In the genomic region with DNA sequence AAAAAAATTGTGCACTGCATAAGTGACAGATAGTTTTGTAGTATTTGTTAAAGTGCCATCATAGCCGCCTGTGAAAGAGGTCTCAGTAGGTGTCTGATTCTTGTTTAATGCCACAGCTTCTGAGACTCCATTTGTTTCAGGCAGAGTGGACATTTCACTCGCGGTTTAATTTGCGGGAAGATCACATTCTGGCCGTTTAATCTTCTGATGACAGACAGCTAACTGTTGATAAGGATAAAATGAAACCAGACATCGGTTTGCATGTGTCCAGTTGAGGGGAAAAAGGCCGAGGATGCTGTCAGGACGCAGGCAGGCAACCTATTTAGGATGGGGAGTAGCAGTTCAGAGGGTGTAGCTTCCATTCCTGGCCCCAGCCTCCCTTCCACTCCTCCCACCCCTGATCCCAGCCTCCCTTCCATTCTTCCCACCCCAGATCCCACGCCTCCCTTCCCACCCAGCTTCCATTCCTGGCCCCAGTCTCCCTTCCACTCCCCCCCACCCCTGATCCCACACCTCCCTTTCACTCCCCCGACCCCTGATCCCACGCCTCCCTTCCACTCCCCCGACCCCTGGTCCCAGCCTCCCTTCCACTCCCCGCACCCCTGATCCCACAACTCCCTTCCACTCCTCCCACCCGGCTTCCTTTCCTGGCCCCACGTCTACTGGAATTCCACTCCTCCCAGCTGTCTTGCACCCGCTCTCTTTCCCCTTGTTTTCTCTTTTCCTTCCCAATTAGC, we compare ENCODE assay signal across 19 cellular contexts. TPM values are rescaled to one million over a fixed set of nuclear protein-coding genes. Genes with fewer than 3 reads are reported as not detected.
DNase-seq lines count a peak whose midpoint lies in the region; ATAC-seq, FAIRE-seq and TF ChIP-seq lines count a peak whose summit lies in the region.
"Had no signal": no experiment of that assay in that cellular context is flagged by ENCODE, and none has a peak within 500 bp of the region (broad histone marks: within the 10 kb centered on the region; RNA-seq: fewer than 3 reads in every experiment).

No MANE protein-coding gene starts in this region.

- BruUV-seq in K562 (replicated peaks; lab: Mats Ljungman, UMichigan), result no TSS peak
- no TSS peak for BruUV-seq in HepG2 (replicated peaks; lab: Mats Ljungman, UMichigan)

- WGBS in K562 (ENCODE audit: insufficient coverage, low coverage, missing lambda C conversion rate), result 4% methylated on average over 8 of the region's 16 CpGs
- WGBS in HepG2 (ENCODE audit: low lambda C conversion rate), result 86% methylated on average over 16 of the region's 16 CpGs

- H3K27me3 ChIP-seq in K562 (ENCODE audit: control insufficient read depth in 2 of 2, insufficient read depth in 2 of 2, low read length in 2 of 2), result no peaks in the 10 kb centered on the region
- no peaks in the 10 kb centered on the region for H3K27me3 ChIP-seq in HepG2 (ENCODE audit: control insufficient read depth in 1 of 2, insufficient read depth in 2 of 2, low read length in 2 of 2)
- H3K27me3 ChIP-seq in MG63, result no peaks in the 10 kb centered on the region
- H3K27me3 ChIP-seq: body of pancreas, SJSA1 had no signal

- H3K9ac ChIP-seq in K562 (ENCODE audit: insufficient read depth in 1 of 2, low read depth in 2 of 2, low read length in 2 of 2) (no peak overlapping the region; a peak in 1 of 4 replicates), HepG2 (ENCODE audit: insufficient read depth, low read depth, low read length) (no peak overlapping the region)

- TF ChIP-seq POLR2A in K562 (conservative IDR thresholded peaks at IDR 0.05), result no peak
- no peak for TF ChIP-seq POLR2A in HepG2 (IDR thresholded peaks at IDR 0.05; ENCODE audit: insufficient read depth in 1 of 2, low read depth in 2 of 2, low read length in 2 of 2)

- H2AFZ ChIP-seq in K562 (ENCODE audit: low read depth, low read length) (no peak overlapping the region), HepG2 (ENCODE audit: low read length) (no peak overlapping the region)

- H3K9me3 Mint-ChIP-seq in stimulated activated memory B cell treated with anti-CD40 and anti-IgM and Interleukin-4, amounts not matched to agents 10 μg/mL and 1 μg/mL and 100 μg/mL, for 72 hours, result peaks cover 2% of the 10 kb centered on the region
- H3K9me3 Mint-ChIP-seq: activated CD4-positive, alpha-beta T cell treated with anti-CD3 and anti-CD28 coated beads, Interleukin-2, amount 10 ng/mL, durations not matched to agents 24 days and 14 days; activated naive CD4-positive, alpha-beta T cell treated with anti-CD3 and anti-CD28 coated beads, Interleukin-2, amount 10 ng/mL, durations not matched to agents 7 days and 5 days; dendritic cell treated with granulocyte-macrophage colony-stimulating factor and Interleukin-4, amounts not matched to agents 40 ng/mL and 50 ng/mL, for 4 days; stimulated activated naive CD8-positive, alpha-beta T cell treated with anti-CD3 and anti-CD28 coated beads, Interleukin-15, Interleukin-2, amounts not matched to agents 100 ng/mL and 50 ng/mL, for 24 hours had no signal

- peaks cover 39 to 58% of the 10 kb centered on the region in 2 experiments for H3K4me1 ChIP-seq in K562 (replicated peaks in 1 of 2; ENCODE audit: control insufficient read depth in 2 of 2, insufficient read depth in 2 of 2, low read length in 2 of 2)
- peaks cover 73% of the 10 kb centered on the region for H3K4me1 ChIP-seq in HepG2 (ENCODE audit: insufficient read depth, low read length)

- TF ChIP-seq CTCF in K562 (IDR thresholded peaks at IDR 0.05 in 2 of 3, conservative IDR thresholded peaks at IDR 0.05 in 1 of 3; ENCODE audit: insufficient read depth in 2 of 3, low read depth in 1 of 3, low read length in 3 of 3) (no peak), HepG2 (CRISPR knock-in tag; IDR thresholded peaks at IDR 0.05) (no peak)

- H3K4me2 ChIP-seq in K562 (ENCODE audit: insufficient read depth, low read length), result peak overlapping the region; percentile 18; the same call in 1 of the 2 replicates
- no peak overlapping the region for H3K4me2 ChIP-seq in HepG2 (ENCODE audit: low read depth, low read length)

- peaks cover 11% of the 10 kb centered on the region for H3K9me1 ChIP-seq in K562 (ENCODE audit: control insufficient read depth, insufficient read depth, low read length)

- POLR2A ChIA-PET in K562 (lab: Yijun Ruan, JAX), result no interaction called here
- POLR2A ChIA-PET in HepG2 (lab: Yijun Ruan, JAX), result no interaction called here

- H3K27me3 Mint-ChIP-seq in stimulated activated memory B cell treated with anti-CD40 and anti-IgM and Interleukin-4, amounts not matched to agents 10 μg/mL and 1 μg/mL and 100 μg/mL, for 72 hours, result no peaks in the 10 kb centered on the region
- H3K27me3 Mint-ChIP-seq: activated CD4-positive, alpha-beta T cell treated with anti-CD3 and anti-CD28 coated beads, Interleukin-2, amount 10 ng/mL, durations not matched to agents 24 days and 14 days; activated naive CD4-positive, alpha-beta T cell treated with anti-CD3 and anti-CD28 coated beads, Interleukin-2, amount 10 ng/mL, durations not matched to agents 7 days and 5 days; dendritic cell treated with granulocyte-macrophage colony-stimulating factor and Interleukin-4, amounts not matched to agents 40 ng/mL and 50 ng/mL, for 4 days; stimulated activated naive CD8-positive, alpha-beta T cell treated with anti-CD3 and anti-CD28 coated beads, Interleukin-15, Interleukin-2, amounts not matched to agents 100 ng/mL and 50 ng/mL, for 24 hours had no signal

- CTCF ChIA-PET in K562 (lab: Yijun Ruan, JAX; ENCODE audit: low intra/inter-chr PET ratio), result no interaction called here
- CTCF ChIA-PET in HepG2 (lab: Yijun Ruan, JAX; ENCODE audit: low intra/inter-chr PET ratio, low total read pairs), result no interaction called here

- H3K27ac ChIP-seq in K562 (ENCODE audit: extremely low read depth, low read depth, low read length) (no peak overlapping the region; the same call in 2 of the 3 replicates), HepG2 (ENCODE audit: extremely low read length, insufficient read depth, low read length) (peak overlapping the region; percentile 62)
- H3K27ac ChIP-seq: body of pancreas, SJSA1 had no signal

- peaks cover 25% of the 10 kb centered on the region for H3K36me3 Mint-ChIP-seq in stimulated activated memory B cell treated with anti-CD40 and anti-IgM and Interleukin-4, amounts not matched to agents 10 μg/mL and 1 μg/mL and 100 μg/mL, for 72 hours

- TF ChIP-seq EP300 in K562 (IDR thresholded peaks at IDR 0.05; ENCODE audit: low read length) (0 out of 2 replicates have a peak, but pooled peaks have one; percentile 44), HepG2 (IDR thresholded peaks at IDR 0.05; ENCODE audit: low read depth in 2 of 2, low read length in 2 of 2) (no peak), HepG2 (CRISPR knock-in tag; IDR thresholded peaks at IDR 0.05; ENCODE audit: borderline replicate concordance) (no peak)

- TF ChIP-seq RAD21 in K562 (CRISPR knock-in tag; conservative IDR thresholded peaks at IDR 0.05 in 1 of 2, IDR thresholded peaks at IDR 0.05 in 1 of 2), result no peak
- no peak for TF ChIP-seq RAD21 in HepG2 (CRISPR knock-in tag; IDR thresholded peaks at IDR 0.05)

- intact Hi-C loops in K562 (cut with micrococcal nuclease), result no loop called here
- intact Hi-C loops in HepG2 (cut with micrococcal nuclease; ENCODE audit: unreplicated experiment), result no loop called here

- FAIRE-seq in K562 (lab: Jason Lieb, UNC), result peak; percentile 59
- FAIRE-seq in HepG2 (lab: Jason Lieb, UNC), result no peak

- H3K4me1 Mint-ChIP-seq in stimulated activated memory B cell treated with anti-CD40 and anti-IgM and Interleukin-4, amounts not matched to agents 10 μg/mL and 1 μg/mL and 100 μg/mL, for 72 hours, result peaks cover 60% of the 10 kb centered on the region

- in situ Hi-C loops in K562 (cut with MboI) (no loop called here), HepG2 (cut with HindIII; ENCODE audit: extremely low pct_ligation_motif_present, low pct_unique_long_range_greater_than_20kb) (no loop called here)

- peak overlapping the region; percentile 48 for H3K27ac Mint-ChIP-seq in stimulated activated memory B cell treated with anti-CD40 and anti-IgM and Interleukin-4, amounts not matched to agents 10 μg/mL and 1 μg/mL and 100 μg/mL, for 72 hours
- H3K27ac Mint-ChIP-seq: activated CD4-positive, alpha-beta T cell treated with anti-CD3 and anti-CD28 coated beads, Interleukin-2, amount 10 ng/mL, durations not matched to agents 24 days and 14 days; activated naive CD4-positive, alpha-beta T cell treated with anti-CD3 and anti-CD28 coated beads, Interleukin-2, amount 10 ng/mL, durations not matched to agents 7 days and 5 days; dendritic cell treated with granulocyte-macrophage colony-stimulating factor and Interleukin-4, amounts not matched to agents 40 ng/mL and 50 ng/mL, for 4 days; stimulated activated naive CD8-positive, alpha-beta T cell treated with anti-CD3 and anti-CD28 coated beads, Interleukin-15, Interleukin-2, amounts not matched to agents 100 ng/mL and 50 ng/mL, for 24 hours had no signal

- H4K20me1 ChIP-seq in K562 (replicated peaks; ENCODE audit: control insufficient read depth, insufficient read depth, low read length), result peaks cover 14% of the 10 kb centered on the region
- H4K20me1 ChIP-seq in HepG2 (ENCODE audit: insufficient read depth, low read length), result peaks cover 33% of the 10 kb centered on the region; the same call in 1 of the 2 replicates

- H3K4me3 ChIP-seq in K562 (no peak overlapping the region), HepG2 (replicated peaks in 1 of 3; ENCODE audit: insufficient read depth in 1 of 3, low read depth in 2 of 3, low read length in 3 of 3) (no peak overlapping the region), MG63 (no peak overlapping the region)
- H3K4me3 ChIP-seq: body of pancreas, psoas muscle, SJSA1 had no signal

- H3K79me2 ChIP-seq in K562 (ENCODE audit: control insufficient read depth, insufficient read depth, low read length), result peaks cover 58% of the 10 kb centered on the region
- peaks cover 87% of the 10 kb centered on the region for H3K79me2 ChIP-seq in HepG2 (ENCODE audit: insufficient read depth, low read length)

- H3K36me3 ChIP-seq in K562 (ENCODE audit: control insufficient read depth, insufficient read depth, low read length) (no peaks in the 10 kb centered on the region), HepG2 (replicated peaks in 1 of 2; ENCODE audit: control insufficient read depth in 1 of 2, insufficient read depth in 2 of 2, low read length in 2 of 2) (peaks cover 10 to 23% of the 10 kb centered on the region in 2 experiments; a peak in 3 of 5 replicates), MG63 (no peaks in the 10 kb centered on the region)
- H3K36me3 ChIP-seq: SJSA1 had no signal

- H3K9me3 ChIP-seq in K562 (replicated peaks; ENCODE audit: control insufficient read depth, insufficient read depth, low read depth, low read length), result no peaks in the 10 kb centered on the region
- H3K9me3 ChIP-seq in HepG2 (ENCODE audit: low read length), result peaks cover 10% of the 10 kb centered on the region
- no peaks in the 10 kb centered on the region for H3K9me3 ChIP-seq in MG63
- H3K9me3 ChIP-seq: body of pancreas, psoas muscle, SJSA1 had no signal

- ATAC-seq in K562, result no peak
- ATAC-seq in HepG2, result no peak
- no peak for ATAC-seq in stimulated activated memory B cell treated with anti-CD40 and anti-IgM and Interleukin-4, amounts not matched to agents 10 μg/mL and 1 μg/mL and 100 μg/mL, for 72 hours
- no peak for ATAC-seq in HG02623 (IDR thresholded peaks at IDR 0.05; ENCODE audit: unreplicated experiment)
- ATAC-seq in GM19463 (IDR thresholded peaks at IDR 0.05; ENCODE audit: unreplicated experiment), result no peak
- ATAC-seq: body of pancreas, psoas muscle had no signal

- DNase-seq in NCI-H226, result peak; percentile 56
- DNase-seq in K562 (ENCODE audit: extremely low read depth in 1 of 4, low spot score in 3 of 4), result peak in 3 of 4 experiments; percentile 35 to 48 (median 44)
- no peak for DNase-seq in HepG2 (ENCODE audit: low spot score)
- no peak for DNase-seq in MG63
- no peak for DNase-seq in GOT3 (lab: John Stamatoyannopoulos, UW)
- DNase-seq: activated CD4-positive, alpha-beta T cell treated with anti-CD3 and anti-CD28 coated beads, Interleukin-2, amount 10 ng/mL, durations not matched to agents 24 days and 14 days; activated naive CD4-positive, alpha-beta T cell treated with anti-CD3 and anti-CD28 coated beads, Interleukin-2, amount 10 ng/mL, durations not matched to agents 7 days and 5 days; body of pancreas; EL; NCI-H1417 treated with DMSO at 0.1 percent for 48 hours; NCI-H2227 treated with DMSO at 0.1 percent for 48 hours; T1000 had no signal

- no peak overlapping the region for H3K4me3 Mint-ChIP-seq in stimulated activated memory B cell treated with anti-CD40 and anti-IgM and Interleukin-4, amounts not matched to agents 10 μg/mL and 1 μg/mL and 100 μg/mL, for 72 hours
- H3K4me3 Mint-ChIP-seq: activated CD4-positive, alpha-beta T cell treated with anti-CD3 and anti-CD28 coated beads, Interleukin-2, amount 10 ng/mL, durations not matched to agents 24 days and 14 days; activated naive CD4-positive, alpha-beta T cell treated with anti-CD3 and anti-CD28 coated beads, Interleukin-2, amount 10 ng/mL, durations not matched to agents 7 days and 5 days; dendritic cell treated with granulocyte-macrophage colony-stimulating factor and Interleukin-4, amounts not matched to agents 40 ng/mL and 50 ng/mL, for 4 days; stimulated activated naive CD8-positive, alpha-beta T cell treated with anti-CD3 and anti-CD28 coated beads, Interleukin-15, Interleukin-2, amounts not matched to agents 100 ng/mL and 50 ng/mL, for 24 hours had no signal

RNA-seq across cellular contexts. Expression of gene ATP11A, which starts 23.8 kb away (rescaled TPM):
- 106 and 127 TPM in 2 replicates for total RNA-seq in K562 (2011; cell fraction: chromatin; rRNA removed; ENCODE audit: low replicate concordance)
- total RNA-seq in K562 (2011; cell fraction: nucleolus; rRNA removed), result 46.5 and 55.5 TPM in 2 replicates
- 73.7 and 99.4 TPM in 2 replicates for total RNA-seq in K562 (2011; cell fraction: nucleoplasm; rRNA removed)
- total RNA-seq in K562 (2014; rRNA removed) (4.2 and 5.4 TPM in 2 replicates), K562 (2014; rRNA removed; fragmentation: Illumina TruSeq; extraction: Trizol) (4.8 and 5.5 TPM in 2 replicates), K562 (2015; rRNA removed; fragmentation: Illumina TruSeq; extraction: Trizol) (3.4 TPM in 2 replicates), K562 (2021) (28.6 and 34.2 TPM in 2 replicates), HepG2 (2016; rRNA removed; fragmentation: Illumina TruSeq; extraction: Trizol) (18.4 and 18.9 TPM in 2 replicates)
- polyA plus RNA-seq in K562 (2011; rRNA removed) (2.9 and 4.3 TPM in 2 replicates), K562 (2014; fragmentation: Illumina TruSeq; extraction: Trizol) (9.0 and 11.1 TPM in 2 replicates), K562 (2014; fragmentation: Nextera tagmentation; extraction: Ambion mirVana) (under 1 TPM; 0.38 to 0.55 TPM), K562 (2014; rRNA removed) (8.4 and 8.6 TPM in 2 replicates), HepG2 (2011; rRNA removed) (20.1 and 24.0 TPM in 2 replicates)
- polyA plus RNA-seq in K562 (2011; cell fraction: cytosol; rRNA removed), result 3.6 and 3.8 TPM in 2 replicates
- 41.4 and 54.7 TPM in 2 replicates for polyA plus RNA-seq in K562 (2011; cell fraction: nucleus; rRNA removed)
- 9.8 and 16.5 TPM in 2 replicates for polyA plus RNA-seq in K562 (2012)
- 8.1 and 10.1 TPM in 2 replicates for polyA minus RNA-seq in K562 (2011; rRNA and poly(A)+ RNA removed)
- 9.3 and 15.4 TPM in 2 replicates for polyA minus RNA-seq in K562 (2011; cell fraction: cytosol; rRNA and poly(A)+ RNA removed)
- 19.8 and 28.4 TPM in 2 replicates for polyA minus RNA-seq in K562 (2011; cell fraction: nucleus; rRNA and poly(A)+ RNA removed)
- total RNA-seq in HepG2 (2016; cell fraction: cytosol; rRNA removed; fragmentation: Illumina TruSeq; extraction: Trizol; ENCODE audit: low read depth), result 5.5 and 6.6 TPM in 2 replicates
- total RNA-seq in HepG2 (2016; cell fraction: insoluble cytoplasmic fraction; rRNA removed; fragmentation: Illumina TruSeq; extraction: Trizol), result 13.9 and 19.4 TPM in 2 replicates
- total RNA-seq in HepG2 (2016; cell fraction: membrane; rRNA removed; fragmentation: Illumina TruSeq; extraction: Trizol), result 12.7 and 14.7 TPM in 2 replicates
- total RNA-seq in HepG2 (2016; cell fraction: nucleus; rRNA removed; fragmentation: Illumina TruSeq; extraction: Trizol), result 44.6 and 51.9 TPM in 2 replicates
- polyA plus RNA-seq in HepG2 (2011; cell fraction: cytosol; rRNA removed), result 13.1 and 13.2 TPM in 2 replicates
- polyA plus RNA-seq in HepG2 (2011; cell fraction: nucleus; rRNA removed), result 168 and 195 TPM in 2 replicates
- polyA plus RNA-seq in HepG2 (2012), result 36.8 and 55.4 TPM in 2 replicates
- 1.3 and 1.5 TPM in 2 replicates for polyA plus RNA-seq in HepG2 (2016; cell fraction: cytosol; fragmentation: Illumina TruSeq; extraction: Trizol; ENCODE audit: low read depth)
- polyA plus RNA-seq in HepG2 (2016; cell fraction: insoluble cytoplasmic fraction; fragmentation: Illumina TruSeq; extraction: Trizol; ENCODE audit: low read depth), result 12.9 TPM in 2 replicates
- 3.0 and 3.7 TPM in 2 replicates for polyA plus RNA-seq in HepG2 (2016; cell fraction: membrane; fragmentation: Illumina TruSeq; extraction: Trizol; ENCODE audit: low read depth)
- polyA plus RNA-seq in HepG2 (2016; cell fraction: nucleus; fragmentation: Illumina TruSeq; extraction: Trizol; ENCODE audit: insufficient read depth, low read depth), result 72.0 and 87.4 TPM in 2 replicates
- polyA minus RNA-seq in HepG2 (2011; rRNA and poly(A)+ RNA removed; ENCODE audit: low replicate concordance), result 14.4 and 71.9 TPM in 2 replicates
- 42.1 and 46.7 TPM in 2 replicates for polyA minus RNA-seq in HepG2 (2011; cell fraction: cytosol; rRNA and poly(A)+ RNA removed)
- polyA minus RNA-seq in HepG2 (2011; cell fraction: nucleus; rRNA and poly(A)+ RNA removed), result 107 and 137 TPM in 2 replicates
- total RNA-seq in MG63 (2014; rRNA removed; shearing (Covaris generic); ENCODE audit: low replicate concordance), result 2.5 and 2.7 TPM in 2 replicates

Comparison
In these comparisons a context has a peak if more than half of its experiments do, and no peak if none do; other contexts are left out.
1. DNase-seq: peak in NCI-H226 (single experiment) and K562 (3 of 4); none in HepG2 (single experiment), MG63 (single experiment) and GOT3 (single experiment).